Comparison of ENCODE assay signal across 24 cellular contexts in genomic region chr4:108943371-108943770, GRCh38.
DNase-seq lines count a peak whose midpoint lies in the region; ATAC-seq, FAIRE-seq and TF ChIP-seq lines count a peak whose summit lies in the region.
"Had no signal": no experiment of that assay in that cellular context is flagged by ENCODE, and none has a peak within 500 bp of the region (broad histone marks: within the 10 kb centered on the region; RNA-seq: fewer than 3 reads in every experiment).

No MANE protein-coding gene starts in this region.

- peak; percentile 46 for ATAC-seq in K562

- no TSS peak for BruUV-seq in K562 (replicated peaks; lab: Mats Ljungman, UMichigan)

- no peak overlapping the region for H3K27ac ChIP-seq in K562 (ENCODE audit: extremely low read depth, low read depth, low read length)
- H3K27ac ChIP-seq: BLaER1 had no signal

- no peaks in the 10 kb centered on the region for H3K9me1 ChIP-seq in K562 (ENCODE audit: control insufficient read depth, insufficient read depth, low read length)

- no peak for TF ChIP-seq RAD21 in K562 (CRISPR knock-in tag; conservative IDR thresholded peaks at IDR 0.05 in 1 of 2, IDR thresholded peaks at IDR 0.05 in 1 of 2)

- DNase-seq in amniotic epithelial cell (ENCODE audit: low read depth) (peak; percentile 39), K562 (ENCODE audit: extremely low read depth in 1 of 4, low spot score in 3 of 4) (peak in 1 of 4 experiments; percentile 24), SIG-M5 treated with dmso at 0.1 percent for 504 hours (lab: John Stamatoyannopoulos, UW; ENCODE audit: unreplicated experiment) (no peak), HFFc6 (no peak)
- no peak for DNase-seq in stimulated activated CD4-positive, alpha-beta T cell treated with anti-CD3 and anti-CD28 coated beads, Interleukin-4, amount 100 ng/mL, for 4 hours
- DNase-seq: 8988T; ACHN; BE2C; C1 segment of cervical spinal cord; Caco-2; Calu3; CD4-positive, alpha-beta memory T cell; CD4-positive, CD25-positive, alpha-beta regulatory T cell; CD8-positive, alpha-beta memory T cell; DMS79 treated with DMSO at 0.1 percent for 48 hours; GF-D8 had no signal

- 13% methylated on average over 3 of the region's 3 CpGs for WGBS in K562 (ENCODE audit: insufficient coverage, low coverage, missing lambda C conversion rate)

- FAIRE-seq in K562 (lab: Jason Lieb, UNC), result peak; percentile 23
- FAIRE-seq: A204.1, D721Med, G401.6, GM12891, GM19239 had no signal

- H3K4me2 ChIP-seq in K562 (ENCODE audit: insufficient read depth, low read length), result no peak overlapping the region
- H3K4me2 ChIP-seq: BLaER1 had no signal

- no peaks in the 10 kb centered on the region for H3K27me3 Mint-ChIP-seq in nephron (ENCODE audit: low read depth)
- H3K27me3 Mint-ChIP-seq in HFFc6 (ENCODE audit: insufficient read depth), result peaks cover 3% of the 10 kb centered on the region; the same call in 1 of the 2 replicates
- H3K27me3 Mint-ChIP-seq: CD4-positive, CD25-positive, alpha-beta regulatory T cell had no signal

- H3K4me1 Mint-ChIP-seq in nephron, result peaks cover 24% of the 10 kb centered on the region
- peaks cover 5% of the 10 kb centered on the region for H3K4me1 Mint-ChIP-seq in HFFc6 (ENCODE audit: low read depth)
- H3K4me1 Mint-ChIP-seq: CD14-positive monocyte; CD4-positive, alpha-beta memory T cell; CD4-positive, CD25-positive, alpha-beta regulatory T cell; CD8-positive, alpha-beta memory T cell had no signal

- no peaks in the 10 kb centered on the region for H4K20me1 ChIP-seq in K562 (replicated peaks; ENCODE audit: control insufficient read depth, insufficient read depth, low read length)
- H4K20me1 ChIP-seq: BLaER1 had no signal

- no peaks in the 10 kb centered on the region for H3K36me3 ChIP-seq in K562 (ENCODE audit: control insufficient read depth, insufficient read depth, low read length)
- H3K36me3 ChIP-seq: BE2C, BLaER1 had no signal

- H3K9me3 Mint-ChIP-seq in nephron (no peaks in the 10 kb centered on the region), HFFc6 (no peaks in the 10 kb centered on the region; the same call in 1 of the 2 replicates)
- H3K9me3 Mint-ChIP-seq: CD14-positive monocyte; CD4-positive, alpha-beta memory T cell; CD8-positive, alpha-beta memory T cell had no signal

- H3K4me3 Mint-ChIP-seq in nephron (no peak overlapping the region), HFFc6 (no peak overlapping the region)
- H3K4me3 Mint-ChIP-seq: CD14-positive monocyte; CD4-positive, alpha-beta memory T cell; CD4-positive, CD25-positive, alpha-beta regulatory T cell; CD8-positive, alpha-beta memory T cell had no signal

- no peaks in the 10 kb centered on the region for H3K27me3 ChIP-seq in K562 (ENCODE audit: control insufficient read depth in 2 of 2, insufficient read depth in 2 of 2, low read length in 2 of 2)
- H3K27me3 ChIP-seq: BE2C, BLaER1 had no signal

- no peak overlapping the region; a peak in 1 of 4 replicates for H3K9ac ChIP-seq in K562 (ENCODE audit: insufficient read depth in 1 of 2, low read depth in 2 of 2, low read length in 2 of 2)
- H3K9ac ChIP-seq: BLaER1 had no signal

- H3K79me2 ChIP-seq in K562 (ENCODE audit: control insufficient read depth, insufficient read depth, low read length), result no peaks in the 10 kb centered on the region

- no peak overlapping the region for H3K4me3 ChIP-seq in K562
- H3K4me3 ChIP-seq: BLaER1 had no signal

- no peak for TF ChIP-seq POLR2A in K562 (conservative IDR thresholded peaks at IDR 0.05)

- CTCF ChIA-PET in K562 (lab: Yijun Ruan, JAX; ENCODE audit: low intra/inter-chr PET ratio), result no interaction called here

- H3K27ac Mint-ChIP-seq in nephron, result peak overlapping the region in 2 of 3 experiments; percentile 3 to 53
- no peak overlapping the region for H3K27ac Mint-ChIP-seq in HFFc6
- H3K27ac Mint-ChIP-seq: CD14-positive monocyte; CD4-positive, alpha-beta memory T cell; CD4-positive, CD25-positive, alpha-beta regulatory T cell; CD8-positive, alpha-beta memory T cell had no signal

- intact Hi-C loops in K562 (cut with micrococcal nuclease), result no loop called here

- no peak for TF ChIP-seq CTCF in K562 (IDR thresholded peaks at IDR 0.05 in 2 of 3, conservative IDR thresholded peaks at IDR 0.05 in 1 of 3; ENCODE audit: insufficient read depth in 2 of 3, low read depth in 1 of 3, low read length in 3 of 3)
- TF ChIP-seq CTCF in nephron (IDR thresholded peaks at IDR 0.05; ENCODE audit: unreplicated experiment in 3 of 3), result no peak
- TF ChIP-seq CTCF in HFFc6 (IDR thresholded peaks at IDR 0.05), result no peak

- no peak for TF ChIP-seq EP300 in K562 (IDR thresholded peaks at IDR 0.05; ENCODE audit: low read length)

- H3K36me3 Mint-ChIP-seq in nephron (ENCODE audit: low read depth), result no peaks in the 10 kb centered on the region
- no peaks in the 10 kb centered on the region for H3K36me3 Mint-ChIP-seq in HFFc6 (ENCODE audit: low read depth)
- H3K36me3 Mint-ChIP-seq: CD14-positive monocyte; CD4-positive, alpha-beta memory T cell; CD4-positive, CD25-positive, alpha-beta regulatory T cell; CD8-positive, alpha-beta memory T cell had no signal

- H3K4me1 ChIP-seq in K562 (replicated peaks in 1 of 2; ENCODE audit: control insufficient read depth in 2 of 2, insufficient read depth in 2 of 2, low read length in 2 of 2), result peaks cover 0 to 4% of the 10 kb centered on the region in 2 experiments; a peak in 3 of 5 replicates
- H3K4me1 ChIP-seq: BE2C, Caco-2 had no signal

- POLR2A ChIA-PET in K562 (lab: Yijun Ruan, JAX), result interaction anchor here (1.2 kb wide), 1 partner anchor 10 kb away, joined by 3 read pairs; no protein-coding TSS in a partner anchor

- H3K9me3 ChIP-seq in K562 (replicated peaks; ENCODE audit: control insufficient read depth, insufficient read depth, low read depth, low read length), result no peaks in the 10 kb centered on the region
- H3K9me3 ChIP-seq: BE2C, BLaER1, Caco-2 had no signal

- in situ Hi-C loops in K562 (cut with MboI), result no loop called here

- H2AFZ ChIP-seq in K562 (ENCODE audit: low read depth, low read length), result no peak overlapping the region

TF ChIP-seq in K562, 482 proteins besides CTCF, POLR2A, EP300 and RAD21:
- TF ChIP-seq NBN (IDR thresholded peaks at IDR 0.05; ENCODE audit: low read depth) (no peak), ZNF239 (CRISPR knock-in tag; IDR thresholded peaks at IDR 0.05) (no peak), KDM1A (IDR thresholded peaks at IDR 0.05) (peak; percentile 35 to 39; a peak in 2 of 4 replicates), CBFA2T2 (conservative IDR thresholded peaks at IDR 0.05) (peak; percentile 27; the same call in 1 of the 2 replicates), TCF3 (CRISPR knock-in tag; IDR thresholded peaks at IDR 0.05) (peak; percentile 42), NFE2L1 (tag; IDR thresholded peaks at IDR 0.05; ENCODE audit: borderline replicate concordance, low read depth) (no peak), MAFG (tag; conservative IDR thresholded peaks at IDR 0.05) (no peak), PBX2 (CRISPR knock-in tag; IDR thresholded peaks at IDR 0.05; ENCODE audit: low read depth) (no peak), PBX2 (tag; conservative IDR thresholded peaks at IDR 0.05; ENCODE audit: low read depth) (peak; percentile 68), MEIS2 (IDR thresholded peaks at IDR 0.05; ENCODE audit: partially characterized antibody) (peak; percentile 84), CBFA2T3 (IDR thresholded peaks at IDR 0.05) (peak; percentile 50; the same call in 1 of the 2 replicates), ZNF347 (CRISPR knock-in tag; IDR thresholded peaks at IDR 0.05; ENCODE audit: low read depth) (no peak), PHB2 (IDR thresholded peaks at IDR 0.05; ENCODE audit: low read depth) (no peak)
